Comparison of ENCODE assay signal across 18 cellular contexts in genomic region chr2:74222300-74222650, GRCh38. TPM values are rescaled to one million over a fixed set of nuclear protein-coding genes. Genes with fewer than 3 reads are reported as not detected.
DNase-seq lines count a peak whose midpoint lies in the region; ATAC-seq, FAIRE-seq and TF ChIP-seq lines count a peak whose summit lies in the region.
"Had no signal": no experiment of that assay in that cellular context is flagged by ENCODE, and none has a peak within 500 bp of the region (broad histone marks: within the 10 kb centered on the region; RNA-seq: fewer than 3 reads in every experiment).

No MANE protein-coding gene starts in this region.

- H3K79me2 ChIP-seq in DND-41 (ENCODE audit: insufficient read depth, low read length) (no peaks in the 10 kb centered on the region), Karpas-422 (ENCODE audit: low read length) (no peaks in the 10 kb centered on the region), H1 (ENCODE audit: control insufficient read depth in 1 of 2, insufficient read depth in 2 of 2, low read length in 2 of 2) (no peaks in the 10 kb centered on the region)

- H3K56ac ChIP-seq in H1 (replicated peaks; ENCODE audit: insufficient read length, low read depth, low read length), result no peak overlapping the region

- ATAC-seq in DND-41 (ENCODE audit: insufficient read depth, low read depth) (peak; percentile 16; the same call in 2 of the 3 replicates), GM18867 (IDR thresholded peaks at IDR 0.05; ENCODE audit: unreplicated experiment) (no peak)
- ATAC-seq in activated CD4-positive, CD25-positive, alpha-beta regulatory T cell treated with anti-CD3 and anti-CD28 coated beads, Interleukin-2, amount 50 U/mL, for 24 hours, result no peak
- ATAC-seq: SK-N-SH treated with all-trans-retinoic acid at 6 μM for 48 hours had no signal

- no peak overlapping the region for H4K8ac ChIP-seq in H1 (ENCODE audit: extremely low read depth, insufficient read depth, low read length)

- no peaks in the 10 kb centered on the region for H3K9me2 ChIP-seq in Karpas-422 (replicated peaks; ENCODE audit: insufficient read depth, low read length)

- H3K79me1 ChIP-seq in H1 (ENCODE audit: low read depth, low read length), result no peaks in the 10 kb centered on the region

- H2BK15ac ChIP-seq in H1 (ENCODE audit: low read length), result no peak overlapping the region

- H3K27ac ChIP-seq in DND-41 (ENCODE audit: low read length) (no peak overlapping the region), Karpas-422 (ENCODE audit: low read length) (no peak overlapping the region), H1 (ENCODE audit: low read depth, low read length) (no peak overlapping the region)

- H3K9ac ChIP-seq in DND-41 (ENCODE audit: low read depth, low read length), result no peak overlapping the region
- no peak overlapping the region for H3K9ac ChIP-seq in Karpas-422 (ENCODE audit: low read length)
- H3K9ac ChIP-seq in H1 (replicated peaks in 1 of 4; ENCODE audit: extremely low read depth in 1 of 4, low read depth in 3 of 4, low read length in 3 of 4), result no peak overlapping the region

- no peak for TF ChIP-seq RAD21 in H1 (IDR thresholded peaks at IDR 0.05 in 1 of 2, conservative IDR thresholded peaks at IDR 0.05 in 1 of 2; ENCODE audit: low read depth in 2 of 2, low read length in 2 of 2)

- H3K9me3 ChIP-seq in DND-41 (ENCODE audit: insufficient read depth, low read length, severe bottlenecking) (no peaks in the 10 kb centered on the region), Karpas-422 (ENCODE audit: low read length) (no peaks in the 10 kb centered on the region), H1 (ENCODE audit: insufficient read depth in 2 of 2, low read depth in 1 of 2, low read length in 1 of 2) (no peaks in the 10 kb centered on the region)
- H3K9me3 ChIP-seq: HAP-1 had no signal

- no peak overlapping the region for H3K4me2 ChIP-seq in DND-41 (ENCODE audit: insufficient read depth, low read length)
- H3K4me2 ChIP-seq in Karpas-422 (ENCODE audit: low read depth, low read length, poor library complexity, severe bottlenecking), result no peak overlapping the region
- H3K4me2 ChIP-seq in H1 (ENCODE audit: insufficient read depth in 1 of 2, low read depth in 2 of 2, low read length in 2 of 2), result no peak overlapping the region

- H3K4me3 Mint-ChIP-seq in activated T-cell treated with anti-CD3 and anti-CD28 coated beads, Interleukin-2, amount 50 U/mL, for 24 hours, result no peak overlapping the region
- H3K4me3 Mint-ChIP-seq: CD4-positive, alpha-beta memory T cell had no signal

- H3K27ac Mint-ChIP-seq in activated T-cell treated with anti-CD3 and anti-CD28 coated beads, Interleukin-2, amount 50 U/mL, for 24 hours, result peak overlapping the region; percentile 52

- H2AK5ac ChIP-seq in H1 (ENCODE audit: low read depth, low read length), result no peak overlapping the region

- peaks cover 3% of the 10 kb centered on the region for H3K4me1 Mint-ChIP-seq in activated T-cell treated with anti-CD3 and anti-CD28 coated beads, Interleukin-2, amount 50 U/mL, for 24 hours (ENCODE audit: low read depth)

- POLR2A ChIA-PET in H1 (lab: Charles Lee; ENCODE audit: partially characterized antibody), result interaction anchor here (0.9 to 72.1 kb wide), 9 partner anchors 9 to 242 kb away, joined by 3 to 2699 read pairs (median 5); partner anchors contain the start of genes BOLA3, MOB1A and MTHFD2

- H4K20me1 ChIP-seq in DND-41 (ENCODE audit: insufficient read depth, low read length) (peaks cover 16% of the 10 kb centered on the region; the same call in 1 of the 2 replicates), Karpas-422 (ENCODE audit: insufficient read depth, low read depth, low read length) (peaks cover 22% of the 10 kb centered on the region), H1 (replicated peaks in 1 of 2; ENCODE audit: control insufficient read depth in 1 of 2, insufficient read depth in 2 of 2, low read length in 2 of 2) (peaks cover 0 to 5% of the 10 kb centered on the region in 2 experiments)

- no peak overlapping the region for H2BK12ac ChIP-seq in H1 (ENCODE audit: low read depth, low read length)

- TF ChIP-seq EP300 in H1 (IDR thresholded peaks at IDR 0.05; ENCODE audit: borderline replicate concordance in 1 of 2, low read depth in 2 of 2, low read length in 2 of 2), result no peak

- TF ChIP-seq CTCF in DND-41 (IDR thresholded peaks at IDR 0.05; ENCODE audit: borderline replicate concordance, extremely low read depth, low read length, poor library complexity, severe bottlenecking) (no peak), H1 (IDR thresholded peaks at IDR 0.05; ENCODE audit: control extremely low read depth in 1 of 3, insufficient read depth in 1 of 3, low read depth in 1 of 3, low read length in 3 of 3) (no peak)

- no peak overlapping the region for H4K5ac ChIP-seq in H1 (ENCODE audit: insufficient read length, low read depth, low read length)

- no peak overlapping the region for H3K14ac ChIP-seq in H1 (ENCODE audit: insufficient read length)

- H2AFZ ChIP-seq in DND-41 (ENCODE audit: low read depth, low read length), result no peak overlapping the region
- no peak overlapping the region for H2AFZ ChIP-seq in Karpas-422 (ENCODE audit: low read length)
- H2AFZ ChIP-seq in H1 (ENCODE audit: low read length), result no peak overlapping the region

- no peaks in the 10 kb centered on the region for H3K23me2 ChIP-seq in H1 (ENCODE audit: low read depth, low read length)

- H3K4me3 ChIP-seq in DND-41 (ENCODE audit: low read depth in 1 of 2, low read length in 2 of 2), result no peak overlapping the region
- H3K4me3 ChIP-seq in Karpas-422 (ENCODE audit: low read length), result no peak overlapping the region
- no peak overlapping the region for H3K4me3 ChIP-seq in H1 (ENCODE audit: extremely low read depth in 1 of 4, insufficient read depth in 2 of 4, low read depth in 3 of 4, low read length in 4 of 4)
- H3K4me3 ChIP-seq: HAP-1 had no signal

- WGBS in H1 (ENCODE audit: extremely low coverage in 1 of 2, insufficient coverage in 1 of 2, insufficient read length in 1 of 2, insufficient replicate concordance in 2 of 2, low coverage in 1 of 2, low lambda C conversion rate in 2 of 2, missing lambda C conversion rate in 1 of 2), 2 experiments, result 86% methylated on average over 6 of the region's 6 CpGs; no CpG with 5 or more reads in 1 of the 2 experiments

- H3K23ac ChIP-seq in H1 (ENCODE audit: insufficient read length), result no peak overlapping the region

- H3K9me3 Mint-ChIP-seq in activated T-cell treated with anti-CD3 and anti-CD28 coated beads, Interleukin-2, amount 50 U/mL, for 24 hours, result no peaks in the 10 kb centered on the region
- H3K9me3 Mint-ChIP-seq: CD4-positive, alpha-beta memory T cell had no signal

- H3K27me3 ChIP-seq in DND-41 (ENCODE audit: insufficient read depth, low read length, poor library complexity) (no peaks in the 10 kb centered on the region), Karpas-422 (ENCODE audit: low read length) (no peaks in the 10 kb centered on the region), H1 (replicated peaks in 1 of 4; ENCODE audit: control insufficient read depth in 3 of 4, extremely low read depth in 1 of 4, insufficient read depth in 3 of 4, low read length in 3 of 4) (no peaks in the 10 kb centered on the region)

- H3K18ac ChIP-seq in H1 (ENCODE audit: extremely low read depth, low read length), result no peak overlapping the region

- H4K91ac ChIP-seq in H1 (replicated peaks; ENCODE audit: insufficient read length, low read length), result no peak overlapping the region

- no peak overlapping the region for H2BK20ac ChIP-seq in H1 (ENCODE audit: low read length)

- CTCF ChIA-PET in H1 (lab: Charles Lee; ENCODE audit: partially characterized antibody), result no interaction called here

- DNase-seq in activated T-cell treated with anti-CD3 and anti-CD28 coated beads, Interleukin-2, amount 50 U/mL, for 24 hours, result no peak
- DNase-seq in activated T-cell treated with anti-CD3 and anti-CD28 coated beads, Interleukin-2, amount 50 U/mL, for 1 hour, result no peak
- peak; percentile 32 for DNase-seq in DND-41
- DNase-seq in Karpas-422, result peak; percentile 49
- no peak for DNase-seq in H1 (ENCODE audit: low read depth in 1 of 2, low spot score in 2 of 2)
- DNase-seq in NCI-H2196 (lab: John Stamatoyannopoulos, UW; ENCODE audit: unreplicated experiment), result no peak
- DNase-seq: CD4-positive, alpha-beta memory T cell; DMS53; NCI-H1694 treated with DMSO at 0.1 percent for 48 hours; NCI-H2227 treated with DMSO at 0.1 percent for 48 hours; NCI-H510A treated with DMSO at 0.1 percent for 48 hours; RPMI8226; SIG-M5 had no signal

- H3K36me3 Mint-ChIP-seq in activated T-cell treated with anti-CD3 and anti-CD28 coated beads, Interleukin-2, amount 50 U/mL, for 24 hours (ENCODE audit: low read depth), result peaks cover 62% of the 10 kb centered on the region

- H3K36me3 ChIP-seq in DND-41 (ENCODE audit: insufficient read depth, low read length) (peaks cover 13% of the 10 kb centered on the region; the same call in 1 of the 2 replicates), Karpas-422 (ENCODE audit: insufficient read depth, low read length) (peaks cover 23% of the 10 kb centered on the region), H1 (ENCODE audit: control insufficient read depth in 2 of 4, insufficient read depth in 4 of 4, low read length in 3 of 4) (peaks cover 0 to 28% (median 13%) of the 10 kb centered on the region in 4 experiments; a peak in 6 of 8 replicates)

- FAIRE-seq in H1 (lab: Jason Lieb, UNC), result no peak
- FAIRE-seq: A204.1 had no signal

- no peaks in the 10 kb centered on the region for H3K27me3 Mint-ChIP-seq in activated T-cell treated with anti-CD3 and anti-CD28 coated beads, Interleukin-2, amount 50 U/mL, for 24 hours
- H3K27me3 Mint-ChIP-seq: CD4-positive, alpha-beta memory T cell had no signal

- no peak overlapping the region for H2BK5ac ChIP-seq in H1 (ENCODE audit: low read depth, low read length)

- TF ChIP-seq POLR2A in H1 (IDR thresholded peaks at IDR 0.05; ENCODE audit: control extremely low read depth in 1 of 2, low read depth in 2 of 2, low read length in 2 of 2), result peak; percentile 30 to 40; a peak in 2 of 3 replicates

- H3K4ac ChIP-seq in H1 (replicated peaks; ENCODE audit: insufficient read length, low read depth, low read length), result no peak overlapping the region

- H3K4me1 ChIP-seq in DND-41 (ENCODE audit: insufficient read depth, low read length), result no peaks in the 10 kb centered on the region
- H3K4me1 ChIP-seq in Karpas-422 (ENCODE audit: low read length), result peaks cover 4% of the 10 kb centered on the region; the same call in 1 of the 2 replicates
- H3K4me1 ChIP-seq in H1 (replicated peaks in 1 of 4; ENCODE audit: control insufficient read depth in 3 of 4, insufficient read depth in 4 of 4, low read length in 3 of 4), result peaks cover 0 to 2% (median 0%) of the 10 kb centered on the region in 4 experiments; a peak in 1 of 7 replicates
- H3K4me1 ChIP-seq: HAP-1 had no signal

- H2BK120ac ChIP-seq in H1 (replicated peaks; ENCODE audit: low read depth, low read length), result no peak overlapping the region

RNA-seq across cellular contexts. Expression of gene MTHFD2, which starts 23.9 kb away (rescaled TPM):
- 710 and 714 TPM in 2 replicates for total RNA-seq in Karpas-422 (2014; rRNA removed; shearing (Covaris generic); ENCODE audit: low replicate concordance)
- total RNA-seq in H1 (2021; fragmentation: NEBNext Ultra II Directional; extraction: Animal tissue kit (Norgen Biotek cat#: 25700)), result 260 and 291 TPM in 2 replicates
- 99.2 and 99.5 TPM in 2 replicates for polyA plus RNA-seq in H1 (2011; rRNA removed)
- polyA plus RNA-seq in H1 (2011; cell fraction: cytosol; rRNA removed), result 162 TPM
- 126 TPM for polyA plus RNA-seq in H1 (2011; cell fraction: nucleus; rRNA removed)
- polyA plus RNA-seq in H1 (2012, experiment 1 of 2), result 182 to 218 TPM (median 193 TPM) in 4 replicates
- polyA plus RNA-seq in H1 (2012, experiment 2 of 2), result 36.2 TPM
- polyA plus RNA-seq in H1 (2013, experiment 1 of 2), result 111 TPM
- 121 TPM for polyA plus RNA-seq in H1 (2013, experiment 2 of 2)
- 252 and 265 TPM in 2 replicates for polyA minus RNA-seq in H1 (2011; rRNA and poly(A)+ RNA removed)
- 207 TPM for polyA minus RNA-seq in H1 (2011; cell fraction: cytosol; rRNA and poly(A)+ RNA removed)
- polyA minus RNA-seq in H1 (2011; cell fraction: nucleus; rRNA and poly(A)+ RNA removed), result 106 TPM

RNA-seq across cellular contexts. Expression of gene MOB1A, which starts 43.6 kb away (rescaled TPM):
- total RNA-seq in Karpas-422 (2014; rRNA removed; shearing (Covaris generic); ENCODE audit: low replicate concordance), result 221 and 542 TPM in 2 replicates
- 91.7 and 93.9 TPM in 2 replicates for total RNA-seq in H1 (2021; fragmentation: NEBNext Ultra II Directional; extraction: Animal tissue kit (Norgen Biotek cat#: 25700))
- polyA plus RNA-seq in H1 (2011; rRNA removed), result 16.2 and 21.6 TPM in 2 replicates
- 23.6 TPM for polyA plus RNA-seq in H1 (2011; cell fraction: cytosol; rRNA removed)
- polyA plus RNA-seq in H1 (2011; cell fraction: nucleus; rRNA removed), result 8.9 TPM
- 20.6 to 48.6 TPM (median 27.5 TPM) in 4 replicates for polyA plus RNA-seq in H1 (2012, experiment 1 of 2)
- 12.7 TPM for polyA plus RNA-seq in H1 (2012, experiment 2 of 2)
- 37.4 TPM for polyA plus RNA-seq in H1 (2013, experiment 1 of 2)
- 38.3 TPM for polyA plus RNA-seq in H1 (2013, experiment 2 of 2)
- 31.8 and 53.8 TPM in 2 replicates for polyA minus RNA-seq in H1 (2011; rRNA and poly(A)+ RNA removed)
- 22.6 TPM for polyA minus RNA-seq in H1 (2011; cell fraction: cytosol; rRNA and poly(A)+ RNA removed)
- 25.8 TPM for polyA minus RNA-seq in H1 (2011; cell fraction: nucleus; rRNA and poly(A)+ RNA removed)

Comparison
In these comparisons a context has a peak if more than half of its experiments do, and no peak if none do; other contexts are left out.
1. DNase-seq: peak in DND-41 (single experiment) and Karpas-422 (single experiment); none in activated T-cell treated with anti-CD3 and anti-CD28 coated beads, Interleukin-2, amount 50 U/mL, for 24 hours (single experiment), activated T-cell treated with anti-CD3 and anti-CD28 coated beads, Interleukin-2, amount 50 U/mL, for 1 hour (single experiment), H1 (0 of 2) and NCI-H2196 (single experiment).